Comparison of ENCODE assay signal across 25 cellular contexts in the genomic region with DNA sequence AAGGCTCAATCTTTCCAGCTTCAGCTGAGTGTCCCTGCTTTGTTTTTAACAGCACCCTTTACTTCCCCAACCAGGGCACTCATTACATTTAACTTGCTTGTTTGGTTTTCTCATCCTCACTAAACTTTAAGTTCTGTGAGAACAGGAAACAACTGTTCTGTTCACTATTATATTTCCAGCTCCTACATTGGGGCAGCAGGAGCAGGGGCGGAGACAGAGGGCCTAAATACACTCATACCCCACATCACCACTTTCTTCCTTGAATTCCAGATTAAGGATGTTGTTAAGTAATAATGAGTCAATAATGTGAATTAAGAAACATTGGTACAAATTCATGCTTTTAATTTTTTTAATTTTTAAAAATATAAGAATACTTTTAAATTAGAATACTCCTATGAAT. TPM values are rescaled to one million over a fixed set of nuclear protein-coding genes. Genes with fewer than 3 reads are reported as not detected.
DNase-seq lines count a peak whose midpoint lies in the region; ATAC-seq and TF ChIP-seq lines count a peak whose summit lies in the region.
"Had no signal": no experiment of that assay in that cellular context is flagged by ENCODE, and none has a peak within 500 bp of the region (broad histone marks: within the 10 kb centered on the region; RNA-seq: fewer than 3 reads in every experiment).

No MANE protein-coding gene starts in this region.

- H3K27ac Mint-ChIP-seq in HFFc6: peak overlapping the region; percentile 55; the same call in 1 of the 2 replicates
- H3K27ac Mint-ChIP-seq in activated naive CD8-positive, alpha-beta T cell treated with anti-CD3 and anti-CD28 coated beads, Interleukin-2, amount 50 U/mL, for 24 hours: peak overlapping the region; percentile 63
- peak overlapping the region in 7 of 10 donors; percentile 0 to 79 (median 48) for H3K27ac Mint-ChIP-seq in naive thymus-derived CD8-positive, alpha-beta T cell
- H3K27ac Mint-ChIP-seq: WTC11 had no signal

- H3K4me1 Mint-ChIP-seq in HFFc6 (ENCODE audit: low read depth): peaks cover 33% of the 10 kb centered on the region
- peaks cover 56% of the 10 kb centered on the region for H3K4me1 Mint-ChIP-seq in activated naive CD8-positive, alpha-beta T cell treated with anti-CD3 and anti-CD28 coated beads, Interleukin-2, amount 50 U/mL, for 24 hours
- H3K4me1 Mint-ChIP-seq in naive thymus-derived CD8-positive, alpha-beta T cell: peaks cover 9 to 76% (median 28%) of the 10 kb centered on the region in 4 donors

- peaks cover 3% of the 10 kb centered on the region; the same call in 1 of the 2 replicates for H3K4me1 ChIP-seq in SJCRH30

- H3K27me3 Mint-ChIP-seq in HFFc6 (ENCODE audit: insufficient read depth): no peaks in the 10 kb centered on the region
- no peaks in the 10 kb centered on the region for H3K27me3 Mint-ChIP-seq in activated naive CD8-positive, alpha-beta T cell treated with anti-CD3 and anti-CD28 coated beads, Interleukin-2, amount 50 U/mL, for 24 hours
- H3K27me3 Mint-ChIP-seq in naive thymus-derived CD8-positive, alpha-beta T cell: no peaks in the 10 kb centered on the region

- no peaks in the 10 kb centered on the region for H3K27me3 ChIP-seq in SJCRH30
- H3K27me3 ChIP-seq: gastroesophageal sphincter had no signal

- ATAC-seq in activated naive CD8-positive, alpha-beta T cell treated with anti-CD3 and anti-CD28 coated beads, Interleukin-2, amount 50 U/mL, for 24 hours: no peak
- ATAC-seq in naive thymus-derived CD8-positive, alpha-beta T cell: no peak
- ATAC-seq in HG02763 (IDR thresholded peaks at IDR 0.05; ENCODE audit: unreplicated experiment): no peak
- ATAC-seq: gastroesophageal sphincter, WTC11 had no signal

- no peaks in the 10 kb centered on the region for H3K9me3 Mint-ChIP-seq in HFFc6
- no peaks in the 10 kb centered on the region for H3K9me3 Mint-ChIP-seq in activated naive CD8-positive, alpha-beta T cell treated with anti-CD3 and anti-CD28 coated beads, Interleukin-2, amount 50 U/mL, for 24 hours
- H3K9me3 Mint-ChIP-seq in naive thymus-derived CD8-positive, alpha-beta T cell: no peaks in the 10 kb centered on the region
- H3K9me3 Mint-ChIP-seq: WTC11 had no signal

- TF ChIP-seq CTCF in HFFc6 (IDR thresholded peaks at IDR 0.05): no peak

- H3K4me3 ChIP-seq in SJCRH30: no peak overlapping the region
- H3K4me3 ChIP-seq: coronary artery, gastroesophageal sphincter, lung had no signal

- DNase-seq in CD1c-positive myeloid dendritic cell (ENCODE audit: extremely low spot score) (peak; percentile 75), HFFc6 (no peak), SJCRH30 (no peak), T-helper 9 cell (no peak)
- no peak for DNase-seq in activated naive CD8-positive, alpha-beta T cell treated with anti-CD3 and anti-CD28 coated beads, Interleukin-2, amount 50 U/mL, for 24 hours
- DNase-seq in naive thymus-derived CD8-positive, alpha-beta T cell: no peak
- DNase-seq: activated CD4-positive, alpha-beta T cell treated with anti-CD3 and anti-CD28 coated beads, Interleukin-2, amount 50 U/mL, for 4 hours; activated gamma-delta T cell treated with Interleukin-2 at 50 U/mL for 16 hours; amygdala; DMS 273 treated with DMSO at 0.1 percent for 48 hours; NCI-H2081; NCI-H226; NCI-H748 treated with DMSO at 0.1 percent for 48 hours; occipital lobe; OCI-M1; retina; small intestine; stimulated activated CD4-positive, alpha-beta T cell treated with anti-CD3 and anti-CD28 coated beads, Interleukin-2, amount 100 ng/mL, for 48 hours; stimulated activated naive CD4-positive, alpha-beta T cell treated with Interleukin-2 at 50 U/mL for 16 hours; T1000 had no signal

- peaks cover 25% of the 10 kb centered on the region for H3K36me3 ChIP-seq in SJCRH30

- H3K27ac ChIP-seq in SJCRH30: no peak overlapping the region
- H3K27ac ChIP-seq: gastroesophageal sphincter had no signal

- POLR2A ChIA-PET in naive thymus-derived CD8-positive, alpha-beta T cell (lab: Charles Lee): no interaction called here

- H3K4me3 Mint-ChIP-seq in HFFc6: no peak overlapping the region
- H3K4me3 Mint-ChIP-seq in activated naive CD8-positive, alpha-beta T cell treated with anti-CD3 and anti-CD28 coated beads, Interleukin-2, amount 50 U/mL, for 24 hours: no peak overlapping the region
- peak overlapping the region in 1 of 10 donors; percentile 22 for H3K4me3 Mint-ChIP-seq in naive thymus-derived CD8-positive, alpha-beta T cell
- H3K4me3 Mint-ChIP-seq: WTC11 had no signal

- H3K9me3 ChIP-seq in SJCRH30 (replicated peaks): no peaks in the 10 kb centered on the region
- H3K9me3 ChIP-seq: gastroesophageal sphincter had no signal

- H3K36me3 Mint-ChIP-seq in HFFc6 (ENCODE audit: low read depth): peaks cover 21% of the 10 kb centered on the region
- H3K36me3 Mint-ChIP-seq in activated naive CD8-positive, alpha-beta T cell treated with anti-CD3 and anti-CD28 coated beads, Interleukin-2, amount 50 U/mL, for 24 hours (ENCODE audit: low read depth): peaks cover 44% of the 10 kb centered on the region
- peaks cover 0 to 54% (median 17%) of the 10 kb centered on the region in 3 donors for H3K36me3 Mint-ChIP-seq in naive thymus-derived CD8-positive, alpha-beta T cell

RNA-seq across cellular contexts. Expression of a gene that starts 6.0 kb away (rescaled TPM):
- 10 to 100 TPM; 23.6 to 32.0 (median 28.9) TPM for total RNA-seq in HFFc6 (2021; fragmentation: NEBNext Ultra II Directional; extraction: Animal tissue kit (Norgen Biotek cat#: 25700))
- total RNA-seq in naive thymus-derived CD8-positive, alpha-beta T cell: 10 to 100 TPM; 50.5 to 51.3 TPM
- 10 to 100 TPM; 84.3 to 95.3 (median 91.2) TPM for polyA plus RNA-seq in naive thymus-derived CD8-positive, alpha-beta T cell
- total RNA-seq in SJCRH30 (2014; rRNA removed; shearing (Covaris generic)): 47.3 and 56.1 TPM in 2 replicates

RNA-seq across cellular contexts. Expression of a gene that starts 6.2 kb away (rescaled TPM):
- 10 to 100 TPM; 26.5 to 38.9 (median 33.5) TPM for total RNA-seq in HFFc6 (2021; fragmentation: NEBNext Ultra II Directional; extraction: Animal tissue kit (Norgen Biotek cat#: 25700))
- 10 to 100 TPM; 55.9 to 59.9 TPM for total RNA-seq in naive thymus-derived CD8-positive, alpha-beta T cell
- 10 to 100 TPM; 18.0 to 28.6 (median 27.2) TPM for polyA plus RNA-seq in naive thymus-derived CD8-positive, alpha-beta T cell
- 31.0 and 39.4 TPM in 2 replicates for total RNA-seq in SJCRH30 (2014; rRNA removed; shearing (Covaris generic))
